ENCODE assay signal across 1 cellular context in the genomic region with DNA sequence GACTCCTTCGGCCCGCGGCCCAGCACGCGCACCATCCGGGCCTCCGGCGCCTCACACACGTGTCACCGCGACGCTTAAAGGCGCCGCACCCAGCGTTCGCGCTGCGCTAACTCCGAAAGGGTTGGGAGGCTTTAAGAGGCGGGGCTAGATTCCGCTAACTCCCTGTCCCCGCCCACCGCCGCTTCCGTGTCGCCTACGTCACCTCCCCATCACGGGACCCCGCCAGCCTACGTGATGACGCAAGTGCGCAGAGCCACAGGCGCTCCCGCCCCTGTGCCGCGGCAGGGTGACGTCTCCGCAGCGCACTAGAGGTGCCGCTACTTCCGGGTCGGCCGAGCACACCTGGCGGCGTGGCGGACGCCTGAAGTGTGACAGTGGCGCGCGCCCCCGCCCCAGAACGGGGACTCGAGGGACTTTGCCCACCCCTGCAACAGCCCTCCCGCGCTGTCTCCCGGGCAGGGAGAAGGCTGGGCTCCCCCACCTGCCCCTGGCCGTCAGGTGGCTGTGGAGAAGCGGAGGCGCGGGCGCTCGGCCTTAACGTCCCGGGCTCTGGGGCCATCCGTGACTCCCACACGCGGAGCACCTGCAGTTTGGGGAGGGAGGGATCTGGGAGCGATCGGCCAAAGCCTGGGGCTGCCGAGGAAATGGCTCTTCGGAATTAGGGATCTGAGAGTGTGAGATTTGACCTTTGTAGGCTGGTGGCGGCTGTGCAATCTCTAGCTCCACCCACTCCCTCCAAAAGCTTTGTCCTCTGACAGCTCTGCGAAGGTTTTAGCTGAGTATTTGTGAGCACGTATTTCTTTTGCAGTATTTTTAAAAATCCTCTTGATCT.
TF ChIP-seq lines count a peak whose summit lies in the region.

A gene (minus strand): TSS at position 35 of the 832 bp plus-strand sequence. CDS start 4,451 bp downstream, outside the sequence.

TF ChIP-seq in HepG2, 621 proteins besides CTCF, POLR2A, EP300 and RAD21 (continued from another document and continues in another):
- TF ChIP-seq, protein P1, sequence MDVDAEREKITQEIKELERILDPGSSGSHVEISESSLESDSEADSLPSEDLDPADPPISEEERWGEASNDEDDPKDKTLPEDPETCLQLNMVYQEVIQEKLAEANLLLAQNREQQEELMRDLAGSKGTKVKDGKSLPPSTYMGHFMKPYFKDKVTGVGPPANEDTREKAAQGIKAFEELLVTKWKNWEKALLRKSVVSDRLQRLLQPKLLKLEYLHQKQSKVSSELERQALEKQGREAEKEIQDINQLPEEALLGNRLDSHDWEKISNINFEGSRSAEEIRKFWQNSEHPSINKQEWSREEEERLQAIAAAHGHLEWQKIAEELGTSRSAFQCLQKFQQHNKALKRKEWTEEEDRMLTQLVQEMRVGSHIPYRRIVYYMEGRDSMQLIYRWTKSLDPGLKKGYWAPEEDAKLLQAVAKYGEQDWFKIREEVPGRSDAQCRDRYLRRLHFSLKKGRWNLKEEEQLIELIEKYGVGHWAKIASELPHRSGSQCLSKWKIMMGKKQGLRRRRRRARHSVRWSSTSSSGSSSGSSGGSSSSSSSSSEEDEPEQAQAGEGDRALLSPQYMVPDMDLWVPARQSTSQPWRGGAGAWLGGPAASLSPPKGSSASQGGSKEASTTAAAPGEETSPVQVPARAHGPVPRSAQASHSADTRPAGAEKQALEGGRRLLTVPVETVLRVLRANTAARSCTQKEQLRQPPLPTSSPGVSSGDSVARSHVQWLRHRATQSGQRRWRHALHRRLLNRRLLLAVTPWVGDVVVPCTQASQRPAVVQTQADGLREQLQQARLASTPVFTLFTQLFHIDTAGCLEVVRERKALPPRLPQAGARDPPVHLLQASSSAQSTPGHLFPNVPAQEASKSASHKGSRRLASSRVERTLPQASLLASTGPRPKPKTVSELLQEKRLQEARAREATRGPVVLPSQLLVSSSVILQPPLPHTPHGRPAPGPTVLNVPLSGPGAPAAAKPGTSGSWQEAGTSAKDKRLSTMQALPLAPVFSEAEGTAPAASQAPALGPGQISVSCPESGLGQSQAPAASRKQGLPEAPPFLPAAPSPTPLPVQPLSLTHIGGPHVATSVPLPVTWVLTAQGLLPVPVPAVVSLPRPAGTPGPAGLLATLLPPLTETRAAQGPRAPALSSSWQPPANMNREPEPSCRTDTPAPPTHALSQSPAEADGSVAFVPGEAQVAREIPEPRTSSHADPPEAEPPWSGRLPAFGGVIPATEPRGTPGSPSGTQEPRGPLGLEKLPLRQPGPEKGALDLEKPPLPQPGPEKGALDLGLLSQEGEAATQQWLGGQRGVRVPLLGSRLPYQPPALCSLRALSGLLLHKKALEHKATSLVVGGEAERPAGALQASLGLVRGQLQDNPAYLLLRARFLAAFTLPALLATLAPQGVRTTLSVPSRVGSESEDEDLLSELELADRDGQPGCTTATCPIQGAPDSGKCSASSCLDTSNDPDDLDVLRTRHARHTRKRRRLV (CRISPR knock-in tag; IDR thresholded peaks at IDR 0.05): peak; percentile 76; the same call in 1 of the 2 replicates
- TF ChIP-seq ZNF446 (CRISPR knock-in tag; IDR thresholded peaks at IDR 0.05) (no peak; the same call in none of the 2 replicates), HMG20B (CRISPR knock-in tag; conservative IDR thresholded peaks at IDR 0.05) (no peak; the same call in 1 of the 2 replicates), IRF2 (CRISPR knock-in tag; IDR thresholded peaks at IDR 0.05) (peak; percentile 95), ZNF136 (CRISPR knock-in tag; IDR thresholded peaks at IDR 0.05; ENCODE audit: low read depth) (peak; percentile 64; the same call in 1 of the 2 replicates), ZNF619 (CRISPR knock-in tag; IDR thresholded peaks at IDR 0.05) (peak; percentile 91), ZNF670 (CRISPR knock-in tag; IDR thresholded peaks at IDR 0.05; ENCODE audit: borderline replicate concordance) (peak; percentile 84), BRCA1 (CRISPR knock-in tag; IDR thresholded peaks at IDR 0.05) (no peak), ZNF33A (CRISPR knock-in tag; IDR thresholded peaks at IDR 0.05; ENCODE audit: borderline replicate concordance) (peak; percentile 85; the same call in 1 of the 2 replicates), NR2F6 (IDR thresholded peaks at IDR 0.05) (peak; percentile 66), NR2F6 (CRISPR knock-in tag; IDR thresholded peaks at IDR 0.05) (peak; percentile 79), ZNF773 (CRISPR knock-in tag; IDR thresholded peaks at IDR 0.05; ENCODE audit: borderline replicate concordance) (peak; percentile 80; the same call in 1 of the 2 replicates), ZNF382 (CRISPR knock-in tag; IDR thresholded peaks at IDR 0.05; ENCODE audit: borderline replicate concordance) (no peak), KAT2B (IDR thresholded peaks at IDR 0.05; ENCODE audit: borderline replicate concordance, low read depth, low read length) (no peak), EEA1 (CRISPR knock-in tag; IDR thresholded peaks at IDR 0.05; ENCODE audit: borderline replicate concordance) (0 out of 2 replicates have a peak, but pooled peaks have one; percentile 66), RORA (CRISPR knock-in tag; IDR thresholded peaks at IDR 0.05) (no peak), CCAR2 (optimal IDR thresholded peaks at IDR 0.05; ENCODE audit: low read depth, low read length) (no peak), POGZ (CRISPR knock-in tag; IDR thresholded peaks at IDR 0.05) (peak; percentile 96), ZNF232 (CRISPR knock-in tag; IDR thresholded peaks at IDR 0.05; ENCODE audit: borderline replicate concordance) (peak; percentile 82; the same call in 1 of the 2 replicates), ZNF230 (CRISPR knock-in tag; IDR thresholded peaks at IDR 0.05) (peak; percentile 93), DNMT1 (CRISPR knock-in tag; IDR thresholded peaks at IDR 0.05) (peak; percentile 53), MIER2 (CRISPR knock-in tag; IDR thresholded peaks at IDR 0.05) (peak; percentile 70; the same call in 1 of the 2 replicates), PHF20 (CRISPR knock-in tag; IDR thresholded peaks at IDR 0.05) (peak; percentile 94), CEBPB (IDR thresholded peaks at IDR 0.05; ENCODE audit: borderline replicate concordance, low read depth, low read length) (peak; percentile 99), RXRA (CRISPR knock-in tag; IDR thresholded peaks at IDR 0.05) (peak; percentile 94), MLLT10 (CRISPR knock-in tag; IDR thresholded peaks at IDR 0.05) (no peak), GLI4 (CRISPR knock-in tag; IDR thresholded peaks at IDR 0.05; ENCODE audit: borderline replicate concordance) (peak; percentile 85; the same call in 1 of the 2 replicates)
- TF ChIP-seq, protein P2, sequence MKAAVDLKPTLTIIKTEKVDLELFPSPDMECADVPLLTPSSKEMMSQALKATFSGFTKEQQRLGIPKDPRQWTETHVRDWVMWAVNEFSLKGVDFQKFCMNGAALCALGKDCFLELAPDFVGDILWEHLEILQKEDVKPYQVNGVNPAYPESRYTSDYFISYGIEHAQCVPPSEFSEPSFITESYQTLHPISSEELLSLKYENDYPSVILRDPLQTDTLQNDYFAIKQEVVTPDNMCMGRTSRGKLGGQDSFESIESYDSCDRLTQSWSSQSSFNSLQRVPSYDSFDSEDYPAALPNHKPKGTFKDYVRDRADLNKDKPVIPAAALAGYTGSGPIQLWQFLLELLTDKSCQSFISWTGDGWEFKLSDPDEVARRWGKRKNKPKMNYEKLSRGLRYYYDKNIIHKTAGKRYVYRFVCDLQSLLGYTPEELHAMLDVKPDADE (CRISPR knock-in tag; IDR thresholded peaks at IDR 0.05): peak; percentile 98
- TF ChIP-seq, protein P3, sequence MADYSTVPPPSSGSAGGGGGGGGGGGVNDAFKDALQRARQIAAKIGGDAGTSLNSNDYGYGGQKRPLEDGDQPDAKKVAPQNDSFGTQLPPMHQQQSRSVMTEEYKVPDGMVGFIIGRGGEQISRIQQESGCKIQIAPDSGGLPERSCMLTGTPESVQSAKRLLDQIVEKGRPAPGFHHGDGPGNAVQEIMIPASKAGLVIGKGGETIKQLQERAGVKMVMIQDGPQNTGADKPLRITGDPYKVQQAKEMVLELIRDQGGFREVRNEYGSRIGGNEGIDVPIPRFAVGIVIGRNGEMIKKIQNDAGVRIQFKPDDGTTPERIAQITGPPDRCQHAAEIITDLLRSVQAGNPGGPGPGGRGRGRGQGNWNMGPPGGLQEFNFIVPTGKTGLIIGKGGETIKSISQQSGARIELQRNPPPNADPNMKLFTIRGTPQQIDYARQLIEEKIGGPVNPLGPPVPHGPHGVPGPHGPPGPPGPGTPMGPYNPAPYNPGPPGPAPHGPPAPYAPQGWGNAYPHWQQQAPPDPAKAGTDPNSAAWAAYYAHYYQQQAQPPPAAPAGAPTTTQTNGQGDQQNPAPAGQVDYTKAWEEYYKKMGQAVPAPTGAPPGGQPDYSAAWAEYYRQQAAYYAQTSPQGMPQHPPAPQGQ (CRISPR knock-in tag; IDR thresholded peaks at IDR 0.05; ENCODE audit: borderline replicate concordance): no peak
- TF ChIP-seq, protein P4, sequence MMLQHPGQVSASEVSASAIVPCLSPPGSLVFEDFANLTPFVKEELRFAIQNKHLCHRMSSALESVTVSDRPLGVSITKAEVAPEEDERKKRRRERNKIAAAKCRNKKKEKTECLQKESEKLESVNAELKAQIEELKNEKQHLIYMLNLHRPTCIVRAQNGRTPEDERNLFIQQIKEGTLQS (CRISPR knock-in tag; IDR thresholded peaks at IDR 0.05): peak; percentile 94
- TF ChIP-seq, protein P5, sequence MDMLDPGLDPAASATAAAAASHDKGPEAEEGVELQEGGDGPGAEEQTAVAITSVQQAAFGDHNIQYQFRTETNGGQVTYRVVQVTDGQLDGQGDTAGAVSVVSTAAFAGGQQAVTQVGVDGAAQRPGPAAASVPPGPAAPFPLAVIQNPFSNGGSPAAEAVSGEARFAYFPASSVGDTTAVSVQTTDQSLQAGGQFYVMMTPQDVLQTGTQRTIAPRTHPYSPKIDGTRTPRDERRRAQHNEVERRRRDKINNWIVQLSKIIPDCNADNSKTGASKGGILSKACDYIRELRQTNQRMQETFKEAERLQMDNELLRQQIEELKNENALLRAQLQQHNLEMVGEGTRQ (IDR thresholded peaks at IDR 0.05; ENCODE audit: low read depth, low read length): peak; percentile 76
- TF ChIP-seq, protein P5 (CRISPR knock-in tag; IDR thresholded peaks at IDR 0.05; ENCODE audit: borderline replicate concordance): peak; percentile 87
- TF ChIP-seq, protein P6, sequence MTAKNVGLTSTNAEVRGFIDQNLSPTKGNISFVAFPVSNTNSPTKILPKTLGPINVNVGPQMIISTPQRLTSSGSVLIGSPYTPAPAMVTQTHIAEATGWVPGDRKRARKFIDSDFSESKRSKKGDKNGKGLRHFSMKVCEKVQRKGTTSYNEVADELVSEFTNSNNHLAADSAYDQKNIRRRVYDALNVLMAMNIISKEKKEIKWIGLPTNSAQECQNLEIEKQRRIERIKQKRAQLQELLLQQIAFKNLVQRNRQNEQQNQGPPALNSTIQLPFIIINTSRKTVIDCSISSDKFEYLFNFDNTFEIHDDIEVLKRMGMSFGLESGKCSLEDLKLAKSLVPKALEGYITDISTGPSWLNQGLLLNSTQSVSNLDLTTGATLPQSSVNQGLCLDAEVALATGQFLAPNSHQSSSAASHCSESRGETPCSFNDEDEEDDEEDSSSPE (CRISPR knock-in tag; IDR thresholded peaks at IDR 0.05): peak; percentile 89; the same call in 1 of the 2 replicates
- TF ChIP-seq, protein P7, sequence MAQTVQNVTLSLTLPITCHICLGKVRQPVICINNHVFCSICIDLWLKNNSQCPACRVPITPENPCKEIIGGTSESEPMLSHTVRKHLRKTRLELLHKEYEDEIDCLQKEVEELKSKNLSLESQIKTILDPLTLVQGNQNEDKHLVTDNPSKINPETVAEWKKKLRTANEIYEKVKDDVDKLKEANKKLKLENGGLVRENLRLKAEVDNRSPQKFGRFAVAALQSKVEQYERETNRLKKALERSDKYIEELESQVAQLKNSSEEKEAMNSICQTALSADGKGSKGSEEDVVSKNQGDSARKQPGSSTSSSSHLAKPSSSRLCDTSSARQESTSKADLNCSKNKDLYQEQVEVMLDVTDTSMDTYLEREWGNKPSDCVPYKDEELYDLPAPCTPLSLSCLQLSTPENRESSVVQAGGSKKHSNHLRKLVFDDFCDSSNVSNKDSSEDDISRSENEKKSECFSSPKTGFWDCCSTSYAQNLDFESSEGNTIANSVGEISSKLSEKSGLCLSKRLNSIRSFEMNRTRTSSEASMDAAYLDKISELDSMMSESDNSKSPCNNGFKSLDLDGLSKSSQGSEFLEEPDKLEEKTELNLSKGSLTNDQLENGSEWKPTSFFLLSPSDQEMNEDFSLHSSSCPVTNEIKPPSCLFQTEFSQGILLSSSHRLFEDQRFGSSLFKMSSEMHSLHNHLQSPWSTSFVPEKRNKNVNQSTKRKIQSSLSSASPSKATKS (CRISPR knock-in tag; IDR thresholded peaks at IDR 0.05): no peak; the same call in 1 of the 2 replicates
- TF ChIP-seq, protein P8, sequence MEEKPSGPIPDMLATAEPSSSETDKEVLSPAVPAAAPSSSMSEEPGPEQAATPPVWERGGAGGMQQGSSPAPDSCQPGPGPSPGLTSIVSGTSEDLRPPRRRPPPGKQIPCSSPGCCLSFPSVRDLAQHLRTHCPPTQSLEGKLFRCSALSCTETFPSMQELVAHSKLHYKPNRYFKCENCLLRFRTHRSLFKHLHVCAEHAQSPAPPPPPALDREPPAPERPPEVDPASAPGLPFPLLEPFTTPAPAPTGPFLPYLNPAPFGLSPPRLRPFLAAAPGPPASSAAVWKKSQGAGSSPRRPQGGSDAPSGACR (CRISPR knock-in tag; IDR thresholded peaks at IDR 0.05): peak; percentile 99
- TF ChIP-seq, protein P9, sequence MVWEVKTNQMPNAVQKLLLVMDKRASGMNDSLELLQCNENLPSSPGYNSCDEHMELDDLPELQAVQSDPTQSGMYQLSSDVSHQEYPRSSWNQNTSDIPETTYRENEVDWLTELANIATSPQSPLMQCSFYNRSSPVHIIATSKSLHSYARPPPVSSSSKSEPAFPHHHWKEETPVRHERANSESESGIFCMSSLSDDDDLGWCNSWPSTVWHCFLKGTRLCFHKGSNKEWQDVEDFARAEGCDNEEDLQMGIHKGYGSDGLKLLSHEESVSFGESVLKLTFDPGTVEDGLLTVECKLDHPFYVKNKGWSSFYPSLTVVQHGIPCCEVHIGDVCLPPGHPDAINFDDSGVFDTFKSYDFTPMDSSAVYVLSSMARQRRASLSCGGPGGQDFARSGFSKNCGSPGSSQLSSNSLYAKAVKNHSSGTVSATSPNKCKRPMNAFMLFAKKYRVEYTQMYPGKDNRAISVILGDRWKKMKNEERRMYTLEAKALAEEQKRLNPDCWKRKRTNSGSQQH (CRISPR knock-in tag; IDR thresholded peaks at IDR 0.05; ENCODE audit: low read depth): peak; percentile 84
- TF ChIP-seq, protein P10, sequence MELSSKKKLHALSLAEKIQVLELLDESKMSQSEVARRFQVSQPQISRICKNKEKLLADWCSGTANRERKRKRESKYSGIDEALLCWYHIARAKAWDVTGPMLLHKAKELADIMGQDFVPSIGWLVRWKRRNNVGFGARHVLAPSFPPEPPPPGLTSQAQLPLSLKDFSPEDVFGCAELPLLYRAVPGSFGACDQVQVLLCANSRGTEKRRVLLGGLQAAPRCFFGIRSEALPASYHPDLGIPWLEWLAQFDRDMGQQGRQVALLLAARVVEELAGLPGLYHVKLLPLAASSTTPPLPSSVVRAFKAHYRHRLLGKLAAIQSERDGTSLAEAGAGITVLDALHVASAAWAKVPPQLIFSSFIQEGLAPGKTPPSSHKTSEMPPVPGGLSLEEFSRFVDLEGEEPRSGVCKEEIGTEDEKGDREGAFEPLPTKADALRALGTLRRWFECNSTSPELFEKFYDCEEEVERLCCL (CRISPR knock-in tag; IDR thresholded peaks at IDR 0.05; ENCODE audit: borderline replicate concordance): peak; percentile 84
